Comparison of ENCODE assay signal across 8 cellular contexts in genomic region chr20:62121776-62122658, GRCh38. TPM values are rescaled to one million over a fixed set of nuclear protein-coding genes. Genes with fewer than 3 reads are reported as not detected.
DNase-seq lines count a peak whose midpoint lies in the region; ATAC-seq, FAIRE-seq and TF ChIP-seq lines count a peak whose summit lies in the region.

Gene LSM14B (plus strand): TSS chr20:62122475. CDS start chr20:62122667, 192 bp downstream.

- H3K27me3 ChIP-seq in ascending aorta: no peaks in the 10 kb centered on the region
- no peaks in the 10 kb centered on the region for H3K27me3 ChIP-seq in right cardiac atrium (ENCODE audit: control insufficient read depth, insufficient read depth)
- H3K27me3 ChIP-seq in uterus: no peaks in the 10 kb centered on the region

- intact Hi-C loops in ascending aorta (cut with DNase I) (loop anchor here (1.0 to 5.0 kb wide), 5 partner anchors 21 to 1150 kb away; partner anchors contain the start of genes ARFGAP1, MTG2, OSBPL2 and PSMA7), right cardiac atrium (cut with DNase I) (loop anchor here in 2 of 4 donors (5.0 to 10.0 kb wide), 2 partner anchors 55 to 57 kb away; partner anchors contain the start of gene TAF4 (in 2 of the 2)), uterus (cut with DNase I; ENCODE audit: low total_unique reads) (loop anchor here (10.0 kb wide), 1 partner anchor 57 kb away; the partner anchor contains the start of gene TAF4)

- H3K9me3 Mint-ChIP-seq in T-helper 2 cell treated with Interferon-gamma antibody and Interleukin-4, amounts not matched to agents 5 μg/mL and 100 μg/mL, for 36 hours: no peaks in the 10 kb centered on the region

- peaks cover 44% of the 10 kb centered on the region for H3K4me1 Mint-ChIP-seq in T-helper 2 cell treated with Interferon-gamma antibody and Interleukin-4, amounts not matched to agents 5 μg/mL and 100 μg/mL, for 36 hours (ENCODE audit: low read depth)

- peak; percentile 22 to 60 for TF ChIP-seq POLR2A in uterus (IDR thresholded peaks at IDR 0.05)

- FAIRE-seq in GM18507 (lab: Jason Lieb, UNC): peak; percentile 76

- H3K9me3 ChIP-seq in ascending aorta: no peaks in the 10 kb centered on the region
- no peaks in the 10 kb centered on the region for H3K9me3 ChIP-seq in right cardiac atrium (ENCODE audit: control insufficient read depth, low read length)
- H3K9me3 ChIP-seq in uterus: no peaks in the 10 kb centered on the region

- H3K36me3 ChIP-seq in ascending aorta (peaks cover 13 to 19% of the 10 kb centered on the region in 2 donors), uterus (no peaks in the 10 kb centered on the region)

- peaks cover 24% of the 10 kb centered on the region for H3K36me3 Mint-ChIP-seq in T-helper 2 cell treated with Interferon-gamma antibody and Interleukin-4, amounts not matched to agents 5 μg/mL and 100 μg/mL, for 36 hours (ENCODE audit: low read depth)

- under 1% methylated on average over 122 of the region's 125 CpGs for WGBS in right cardiac atrium

- DNase-seq in GM18507 (ENCODE audit: extremely low spot score, insufficient read length, low read depth): peak; percentile 95
- DNase-seq in NCI-H2029 (lab: John Stamatoyannopoulos, UW): peak; percentile 95
- peak; percentile 97 for DNase-seq in T-helper 2 cell treated with Interferon-gamma antibody and Interleukin-4, amounts not matched to agents 5 μg/mL and 100 μg/mL, for 36 hours (ENCODE audit: low spot score)
- DNase-seq in ascending aorta (ENCODE audit: low spot score in 2 of 2): peak; percentile 84 to 98
- peak; percentile 97 to 99 (median 99) for DNase-seq in right cardiac atrium
- peak; percentile 97 for DNase-seq in putamen (ENCODE audit: low spot score)
- DNase-seq in uterus: peak; percentile 95 to 96

- ATAC-seq in HG02973 (IDR thresholded peaks at IDR 0.05; ENCODE audit: unreplicated experiment) (peak; percentile 76), right cardiac atrium (peak; percentile 95)

- peak within 1 kb of the TSS; percentile 94 for H3K27ac Mint-ChIP-seq in T-helper 2 cell treated with Interferon-gamma antibody and Interleukin-4, amounts not matched to agents 5 μg/mL and 100 μg/mL, for 36 hours

- peaks cover 0 to 26% of the 10 kb centered on the region in 2 donors for H3K4me1 ChIP-seq in ascending aorta
- peaks cover 6% of the 10 kb centered on the region for H3K4me1 ChIP-seq in right cardiac atrium (ENCODE audit: control insufficient read depth, insufficient read depth, low read length)
- peaks cover 5 to 11% of the 10 kb centered on the region in 2 donors for H3K4me1 ChIP-seq in uterus

- no peaks in the 10 kb centered on the region for H3K27me3 Mint-ChIP-seq in T-helper 2 cell treated with Interferon-gamma antibody and Interleukin-4, amounts not matched to agents 5 μg/mL and 100 μg/mL, for 36 hours (ENCODE audit: low read depth)

- peak within 1 kb of the TSS; percentile 92 for H3K4me3 Mint-ChIP-seq in T-helper 2 cell treated with Interferon-gamma antibody and Interleukin-4, amounts not matched to agents 5 μg/mL and 100 μg/mL, for 36 hours

- TF ChIP-seq CTCF in ascending aorta (IDR thresholded peaks at IDR 0.05) (no peak), uterus (IDR thresholded peaks at IDR 0.05) (peak in 2 of 4 experiments; percentile 2 to 5)

- peak within 1 kb of the TSS; percentile 97 to 98 for H3K27ac ChIP-seq in ascending aorta
- peak within 1 kb of the TSS; percentile 98 for H3K27ac ChIP-seq in right cardiac atrium (ENCODE audit: low read length)
- H3K27ac ChIP-seq in uterus: peak within 1 kb of the TSS; percentile 96 to 97

- peak within 1 kb of the TSS; percentile 70 to 84 for H3K4me3 ChIP-seq in ascending aorta
- peak within 1 kb of the TSS; percentile 88 for H3K4me3 ChIP-seq in right cardiac atrium (ENCODE audit: low read length)
- H3K4me3 ChIP-seq in uterus: peak within 1 kb of the TSS; percentile 62 to 73

RNA-seq across cellular contexts. Expression of gene LSM14B, which starts in this region (rescaled TPM):
- total RNA-seq in ascending aorta (27.6 TPM), right cardiac atrium (10 to 100 TPM; 32.9 to 45.7 (median 40.9) TPM), uterus (10 to 100 TPM in 3 of 4 donors, 1 to 10 TPM in 1; 3.1 to 56.8 (median 45.9) TPM)
- 27.6 TPM for polyA plus RNA-seq in right cardiac atrium

Comparison
In these comparisons a context has a peak if more than half of its experiments do, and no peak if none do; other contexts are left out.
1. Peak in every context shown above with its lines: DNase-seq, ATAC-seq, H3K4me3 ChIP-seq and H3K27ac ChIP-seq.